Comparison of ENCODE assay signal across 21 cellular contexts in the genomic region with DNA sequence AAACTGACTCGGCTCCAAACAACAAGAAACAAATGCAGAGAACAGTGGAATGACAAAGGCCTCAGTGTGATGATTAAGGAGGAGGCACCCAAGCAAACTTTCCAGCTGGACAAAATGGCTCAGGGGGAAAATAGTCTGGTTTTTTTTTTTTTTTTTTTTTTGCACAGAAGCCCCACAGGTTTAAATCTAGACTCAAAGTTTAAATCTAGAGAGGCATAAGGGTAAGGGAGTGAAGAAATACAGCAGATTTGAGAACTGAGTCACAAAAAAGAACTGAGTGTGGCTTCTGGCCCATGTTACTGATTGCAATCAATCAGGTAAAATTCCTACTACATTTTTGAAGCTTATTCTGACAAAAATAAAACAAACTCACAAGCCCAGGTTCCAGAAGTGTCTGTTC. TPM values are rescaled to one million over a fixed set of nuclear protein-coding genes. Genes with fewer than 3 reads are reported as not detected.
DNase-seq lines count a peak whose midpoint lies in the region; ATAC-seq and TF ChIP-seq lines count a peak whose summit lies in the region.
"Had no signal": no experiment of that assay in that cellular context is flagged by ENCODE, and none has a peak within 500 bp of the region (broad histone marks: within the 10 kb centered on the region; RNA-seq: fewer than 3 reads in every experiment).

No MANE protein-coding gene starts in this region.

- no peak for TF ChIP-seq CTCF in GM23338 (conservative IDR thresholded peaks at IDR 0.05; ENCODE audit: low read depth in 2 of 2)

- H2BK12ac ChIP-seq in trophoblast cell (ENCODE audit: low read length): no peak overlapping the region

- H3K9me3 ChIP-seq in trophoblast cell (ENCODE audit: insufficient read depth, low read depth, low read length): peaks cover 1% of the 10 kb centered on the region
- H3K9me3 ChIP-seq: A549; BLaER1 treated with 17β-estradiol and CSF1 and Interleukin-3, amounts not matched to agents 10 nM and 100 nM had no signal

- H2BK120ac ChIP-seq in trophoblast cell (ENCODE audit: insufficient read depth, low read length, poor library complexity): no peak overlapping the region

- no CpG with 5 or more reads among the region's 1 CpG for WGBS in trophoblast cell (ENCODE audit: extremely low coverage, insufficient coverage, insufficient read length)

- no peak overlapping the region for H4K12ac ChIP-seq in trophoblast cell (ENCODE audit: low read depth, low read length)

- DNase-seq in GM23338 (ENCODE audit: low spot score) (no peak), trophoblast cell (peak; percentile 50 to 93), superior temporal gyrus (ENCODE audit: extremely low spot score) (peak; percentile 23)
- DNase-seq in activated CD8-positive, alpha-beta memory T cell treated with anti-CD3 and anti-CD28 coated beads for 24 hours: no peak
- DNase-seq: AML-193; CD4-positive, alpha-beta T cell; CD8-positive, alpha-beta T cell; DMS 273 treated with DMSO at 0.1 percent for 48 hours; DMS153; DMS53; DMS79; DND-41; EL; GDM1 had no signal

- no peak for ATAC-seq in GM23338
- no peak for ATAC-seq in HG03139 (IDR thresholded peaks at IDR 0.05; ENCODE audit: unreplicated experiment)
- ATAC-seq: A549; CD8-positive, alpha-beta T cell; GM12878 had no signal

- peaks cover 66% of the 10 kb centered on the region for H3K36me3 Mint-ChIP-seq in GM23338 (ENCODE audit: low read depth)

- no peaks in the 10 kb centered on the region for H3K79me1 ChIP-seq in trophoblast cell (ENCODE audit: low read length)

- no peak overlapping the region for H3K18ac ChIP-seq in trophoblast cell (ENCODE audit: low read length)

- H3K27ac ChIP-seq in GM23338 (ENCODE audit: low read depth) (no peak overlapping the region), trophoblast cell (ENCODE audit: low read depth, low read length) (no peak overlapping the region)
- H3K27ac ChIP-seq: 22Rv1; A549; BLaER1 treated with 17β-estradiol and CSF1 and Interleukin-3, amounts not matched to agents 10 nM and 100 nM; C4-2B had no signal

- no peak overlapping the region for H2AK5ac ChIP-seq in trophoblast cell (ENCODE audit: low read length)

- H2AFZ ChIP-seq in GM23338 (no peak overlapping the region), trophoblast cell (ENCODE audit: insufficient read depth, low read length, poor library complexity) (no peak overlapping the region)

- H3K23ac ChIP-seq in trophoblast cell (ENCODE audit: low read length): no peak overlapping the region

- H3K4me2 ChIP-seq in GM23338: no peak overlapping the region
- H3K4me2 ChIP-seq in trophoblast cell (ENCODE audit: low read length): no peak overlapping the region
- H3K4me2 ChIP-seq: A549; BLaER1 treated with 17β-estradiol and CSF1 and Interleukin-3, amounts not matched to agents 10 nM and 100 nM had no signal

- H3K14ac ChIP-seq in trophoblast cell (ENCODE audit: low read length): no peak overlapping the region

- H3K27me3 ChIP-seq in GM23338 (ENCODE audit: insufficient read depth) (no peaks in the 10 kb centered on the region), trophoblast cell (ENCODE audit: insufficient read depth, low read length) (no peaks in the 10 kb centered on the region)
- H3K27me3 ChIP-seq: BLaER1 treated with 17β-estradiol and CSF1 and Interleukin-3, amounts not matched to agents 10 nM and 100 nM had no signal

- H3K79me2 ChIP-seq in GM23338 (replicated peaks; ENCODE audit: insufficient read depth) (peaks cover 23% of the 10 kb centered on the region), trophoblast cell (ENCODE audit: control insufficient read depth, insufficient read depth, low read length, poor library complexity) (no peaks in the 10 kb centered on the region)

- H3F3A ChIP-seq in GM23338 (replicated peaks; ENCODE audit: low read depth): 0 out of 2 replicates have a peak, but pooled peaks cover 6% of the 10 kb centered on the region

- H3K27ac Mint-ChIP-seq in GM23338: peak overlapping the region; percentile 63
- H3K27ac Mint-ChIP-seq: B cell; CD4-positive, alpha-beta T cell; CD8-positive, alpha-beta T cell had no signal

- peaks cover 16% of the 10 kb centered on the region for H3K4me1 Mint-ChIP-seq in GM23338
- H3K4me1 Mint-ChIP-seq: B cell had no signal

- H3K27me3 Mint-ChIP-seq in GM23338 (ENCODE audit: insufficient read depth, low read depth, poor library complexity): peaks cover 2% of the 10 kb centered on the region
- H3K27me3 Mint-ChIP-seq: B cell; CD4-positive, alpha-beta T cell had no signal

- no peaks in the 10 kb centered on the region for H3K9me3 Mint-ChIP-seq in GM23338
- H3K9me3 Mint-ChIP-seq: CD4-positive, alpha-beta T cell; CD8-positive, alpha-beta T cell had no signal

- H3K4me3 ChIP-seq in GM23338 (no peak overlapping the region), trophoblast cell (ENCODE audit: low read depth, low read length) (no peak overlapping the region)
- H3K4me3 ChIP-seq: A549; BLaER1 treated with 17β-estradiol and CSF1 and Interleukin-3, amounts not matched to agents 10 nM and 100 nM; GM12878 had no signal

- no peak overlapping the region for H4K91ac ChIP-seq in trophoblast cell (ENCODE audit: low read depth, low read length)

- peaks cover 15% of the 10 kb centered on the region for H4K20me1 ChIP-seq in GM23338 (replicated peaks; ENCODE audit: insufficient read depth)

- no peak overlapping the region for H3K4me3 Mint-ChIP-seq in GM23338
- H3K4me3 Mint-ChIP-seq: B cell; CD4-positive, alpha-beta T cell; CD8-positive, alpha-beta T cell had no signal

- no peak overlapping the region for H3K9ac ChIP-seq in trophoblast cell (ENCODE audit: low read length)
- H3K9ac ChIP-seq: BLaER1 treated with 17β-estradiol and CSF1 and Interleukin-3, amounts not matched to agents 10 nM and 100 nM had no signal

- H3K4ac ChIP-seq in trophoblast cell (ENCODE audit: low read depth, low read length): no peak overlapping the region

- no peak overlapping the region for H4K8ac ChIP-seq in trophoblast cell (ENCODE audit: low read depth, low read length)

- no peak overlapping the region for H2BK5ac ChIP-seq in trophoblast cell (ENCODE audit: low read depth, low read length, poor library complexity)

- H3K4me1 ChIP-seq in GM23338 (ENCODE audit: insufficient read depth): peaks cover 10% of the 10 kb centered on the region
- H3K4me1 ChIP-seq in trophoblast cell (ENCODE audit: control insufficient read depth in 1 of 2, insufficient read depth in 2 of 2, low read length in 2 of 2): peaks cover 0 to 3% of the 10 kb centered on the region in 2 experiments
- H3K4me1 ChIP-seq: A549 had no signal

- H3K36me3 ChIP-seq in GM23338 (ENCODE audit: insufficient read depth): peaks cover 38% of the 10 kb centered on the region
- peaks cover 9 to 38% of the 10 kb centered on the region in 2 experiments for H3K36me3 ChIP-seq in trophoblast cell (ENCODE audit: control insufficient read depth in 1 of 2, insufficient read depth in 2 of 2, low read length in 2 of 2)

- H3K9me2 ChIP-seq in GM23338 (ENCODE audit: insufficient read depth): no peaks in the 10 kb centered on the region

TF ChIP-seq in GM23338, 12 proteins besides CTCF, POLR2A, EP300 and RAD21:
- TF ChIP-seq ZNF331 (CRISPR knock-in tag; IDR thresholded peaks at IDR 0.05; ENCODE audit: low read depth) (no peak), JUNB (IDR thresholded peaks at IDR 0.05; ENCODE audit: unreplicated experiment) (no peak)

RNA-seq across cellular contexts. Expression of gene BOD1, which starts 12.3 kb away (rescaled TPM):
- total RNA-seq in GM23338 (2014; rRNA removed; shearing (Covaris generic)): 135 and 141 TPM in 2 replicates
- 92.7 and 94.7 TPM in 2 replicates for polyA plus RNA-seq in GM23338 (2016; fragmentation: Nextera tagmentation; extraction: Ambion mirVana)
- 58.2 and 60.5 TPM in 2 replicates for polyA plus RNA-seq in trophoblast cell (2013)

Comparison
In these comparisons a context has a peak if more than half of its experiments do, and no peak if none do; other contexts are left out.
1. DNase-seq: peak in trophoblast cell (2 of 2) and superior temporal gyrus (single experiment); none in GM23338 (single experiment) and activated CD8-positive, alpha-beta memory T cell treated with anti-CD3 and anti-CD28 coated beads for 24 hours (single experiment).